1 cellular context compared by ENCODE assay signal in genomic region chr13:36862722-36863121, GRCh38.
TF ChIP-seq lines count a peak whose summit lies in the region.

No MANE protein-coding gene starts in this region.

TF ChIP-seq in K562, 482 proteins besides CTCF, POLR2A, EP300 and RAD21:
- TF ChIP-seq HMBOX1 (IDR thresholded peaks at IDR 0.05) (peak; percentile 78), ZNF512 (tag; IDR thresholded peaks at IDR 0.05) (no peak)
TF ChIP-seq in K562: peak in this region for 1.
